In genomic region chr15:92904832-92905640, GRCh38 we compare ENCODE assay signal across 1 cellular context.
TF ChIP-seq lines count a peak whose summit lies in the region.

No MANE protein-coding gene starts in this region.

TF ChIP-seq in IMR-90, 13 proteins besides CTCF, POLR2A, EP300 and RAD21 (continued from another document):
- no peak for TF ChIP-seq MAZ (IDR thresholded peaks at IDR 0.05; ENCODE audit: borderline replicate concordance, low read depth, low read length)
- TF ChIP-seq RCOR1 (IDR thresholded peaks at IDR 0.05; ENCODE audit: insufficient replicate concordance, low read length): no peak
- TF ChIP-seq MAFK (IDR thresholded peaks at IDR 0.05; ENCODE audit: low read depth, low read length): no peak
- TF ChIP-seq ELK1 (IDR thresholded peaks at IDR 0.05; ENCODE audit: borderline replicate concordance, low read depth, low read length): no peak
- TF ChIP-seq NFE2L2 (IDR thresholded peaks at IDR 0.05; ENCODE audit: low read depth, low read length): no peak
